ENCODE assay signal across 15 cellular contexts in the genomic region with DNA sequence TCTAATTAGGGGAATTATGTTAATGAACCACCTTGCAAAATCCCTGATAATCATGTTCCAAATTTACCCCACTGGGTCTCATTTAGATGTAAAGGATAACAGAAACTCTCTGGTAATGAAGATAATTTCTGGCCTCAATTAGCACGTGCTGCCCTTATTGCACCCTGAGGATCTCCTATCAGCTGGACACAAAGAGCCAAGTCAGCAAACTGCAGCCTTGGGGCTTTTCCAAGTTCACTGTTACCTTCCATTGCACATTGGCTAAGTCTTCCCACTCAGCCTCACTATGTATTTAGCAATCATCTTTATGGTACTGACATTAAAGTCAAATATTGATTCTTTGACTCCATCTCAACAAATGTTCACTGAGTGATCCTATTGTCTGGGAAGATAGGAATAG.
DNase-seq lines count a peak whose midpoint lies in the region; ATAC-seq, FAIRE-seq and TF ChIP-seq lines count a peak whose summit lies in the region.
"Had no signal": no experiment of that assay in that cellular context is flagged by ENCODE, and none has a peak within 500 bp of the region (broad histone marks: within the 10 kb centered on the region; RNA-seq: fewer than 3 reads in every experiment).

No MANE protein-coding gene starts in this region.

- peak; percentile 21 for DNase-seq in NCI-H1105 treated with DMSO at 0.1 percent for 48 hours (lab: John Stamatoyannopoulos, UW)
- DNase-seq in NCI-H1105 (lab: John Stamatoyannopoulos, UW), result no peak
- no peak for DNase-seq in HepG2 (ENCODE audit: low spot score)
- DNase-seq in right lobe of liver, result no peak
- DNase-seq in H1 (ENCODE audit: low read depth in 1 of 2, low spot score in 2 of 2), result no peak
- DNase-seq in PC-9, result no peak
- DNase-seq in activated CD4-positive, alpha-beta memory T cell treated with anti-CD3 and anti-CD28 coated beads, Interleukin-2, amount 10 ng/mL, durations not matched to agents 7 days and 5 days, result no peak
- DNase-seq: CD4-positive, alpha-beta memory T cell; DMS153; DMS79 treated with DMSO at 0.1 percent for 48 hours had no signal

- TF ChIP-seq RAD21 in HepG2 (CRISPR knock-in tag; IDR thresholded peaks at IDR 0.05) (no peak), H1 (IDR thresholded peaks at IDR 0.05 in 1 of 2, conservative IDR thresholded peaks at IDR 0.05 in 1 of 2; ENCODE audit: low read depth in 2 of 2, low read length in 2 of 2) (no peak)

- no peaks in the 10 kb centered on the region for H3K9me3 Mint-ChIP-seq in activated CD4-positive, alpha-beta memory T cell treated with anti-CD3 and anti-CD28 coated beads, Interleukin-2, amount 10 ng/mL, durations not matched to agents 7 days and 5 days

- in situ Hi-C loops in HepG2 (cut with HindIII; ENCODE audit: extremely low pct_ligation_motif_present, low pct_unique_long_range_greater_than_20kb), result no loop called here

- H4K8ac ChIP-seq in H1 (ENCODE audit: extremely low read depth, insufficient read depth, low read length), result no peak overlapping the region

- H3K27ac Mint-ChIP-seq in activated CD4-positive, alpha-beta memory T cell treated with anti-CD3 and anti-CD28 coated beads, Interleukin-2, amount 10 ng/mL, durations not matched to agents 7 days and 5 days, result no peak overlapping the region
- H3K27ac Mint-ChIP-seq: CD14-positive monocyte; CD4-positive, alpha-beta memory T cell had no signal

- no peaks in the 10 kb centered on the region for H3K4me1 Mint-ChIP-seq in activated CD4-positive, alpha-beta memory T cell treated with anti-CD3 and anti-CD28 coated beads, Interleukin-2, amount 10 ng/mL, durations not matched to agents 7 days and 5 days
- H3K4me1 Mint-ChIP-seq: CD4-positive, alpha-beta memory T cell had no signal

- no peak overlapping the region for H2BK15ac ChIP-seq in H1 (ENCODE audit: low read length)

- H3K27ac ChIP-seq in HepG2 (ENCODE audit: extremely low read length, insufficient read depth, low read length), result no peak overlapping the region
- no peak overlapping the region for H3K27ac ChIP-seq in right lobe of liver
- H3K27ac ChIP-seq in H1 (ENCODE audit: low read depth, low read length), result no peak overlapping the region
- H3K27ac ChIP-seq in PC-9, result no peak overlapping the region
- H3K27ac ChIP-seq: 22Rv1, BLaER1 had no signal

- peaks cover 2% of the 10 kb centered on the region for H3K27me3 Mint-ChIP-seq in activated CD4-positive, alpha-beta memory T cell treated with anti-CD3 and anti-CD28 coated beads, Interleukin-2, amount 10 ng/mL, durations not matched to agents 7 days and 5 days
- H3K27me3 Mint-ChIP-seq: CD4-positive, alpha-beta memory T cell had no signal

- H3K4me3 ChIP-seq in HepG2 (replicated peaks in 1 of 3; ENCODE audit: insufficient read depth in 1 of 3, low read depth in 2 of 3, low read length in 3 of 3) (no peak overlapping the region), right lobe of liver (no peak overlapping the region), H1 (ENCODE audit: extremely low read depth in 1 of 4, insufficient read depth in 2 of 4, low read depth in 3 of 4, low read length in 4 of 4) (no peak overlapping the region), PC-9 (no peak overlapping the region)
- H3K4me3 ChIP-seq: BLaER1, GM12878, HAP-1 had no signal

- no peaks in the 10 kb centered on the region for H3K79me2 ChIP-seq in HepG2 (ENCODE audit: insufficient read depth, low read length)
- H3K79me2 ChIP-seq in H1 (ENCODE audit: control insufficient read depth in 1 of 2, insufficient read depth in 2 of 2, low read length in 2 of 2), result no peaks in the 10 kb centered on the region
- no peaks in the 10 kb centered on the region for H3K79me2 ChIP-seq in PC-9 (ENCODE audit: low read depth)

- TF ChIP-seq POLR2A in HepG2 (IDR thresholded peaks at IDR 0.05; ENCODE audit: insufficient read depth in 1 of 2, low read depth in 2 of 2, low read length in 2 of 2) (no peak), right lobe of liver (IDR thresholded peaks at IDR 0.05) (no peak), H1 (IDR thresholded peaks at IDR 0.05; ENCODE audit: control extremely low read depth in 1 of 2, low read depth in 2 of 2, low read length in 2 of 2) (no peak)

- H3K36me3 ChIP-seq in HepG2 (replicated peaks in 1 of 2; ENCODE audit: control insufficient read depth in 1 of 2, insufficient read depth in 2 of 2, low read length in 2 of 2), result no peaks in the 10 kb centered on the region
- no peaks in the 10 kb centered on the region for H3K36me3 ChIP-seq in right lobe of liver
- H3K36me3 ChIP-seq in H1 (ENCODE audit: control insufficient read depth in 2 of 4, insufficient read depth in 4 of 4, low read length in 3 of 4), result no peaks in the 10 kb centered on the region
- H3K36me3 ChIP-seq in PC-9 (ENCODE audit: low read depth), result no peaks in the 10 kb centered on the region
- H3K36me3 ChIP-seq: BLaER1, HAP-1 had no signal

- no peak overlapping the region for H2BK12ac ChIP-seq in H1 (ENCODE audit: low read depth, low read length)

- H3K23me2 ChIP-seq in H1 (ENCODE audit: low read depth, low read length), result no peaks in the 10 kb centered on the region

- H3K9me3 ChIP-seq in HepG2 (ENCODE audit: low read length), result no peaks in the 10 kb centered on the region
- H3K9me3 ChIP-seq in right lobe of liver, result no peaks in the 10 kb centered on the region
- H3K9me3 ChIP-seq in H1 (ENCODE audit: insufficient read depth in 2 of 2, low read depth in 1 of 2, low read length in 1 of 2), result no peaks in the 10 kb centered on the region
- H3K9me3 ChIP-seq in PC-9 (ENCODE audit: insufficient read depth, low read depth), result no peaks in the 10 kb centered on the region
- H3K9me3 ChIP-seq: BLaER1, HAP-1 had no signal

- no peak overlapping the region for H2AK5ac ChIP-seq in H1 (ENCODE audit: low read depth, low read length)

- H4K20me1 ChIP-seq in HepG2 (ENCODE audit: insufficient read depth, low read length) (no peaks in the 10 kb centered on the region), H1 (replicated peaks in 1 of 2; ENCODE audit: control insufficient read depth in 1 of 2, insufficient read depth in 2 of 2, low read length in 2 of 2) (no peaks in the 10 kb centered on the region), PC-9 (ENCODE audit: insufficient read depth) (no peaks in the 10 kb centered on the region)
- H4K20me1 ChIP-seq: BLaER1 had no signal

- no peak overlapping the region for H3K18ac ChIP-seq in H1 (ENCODE audit: extremely low read depth, low read length)

- H3K27me3 ChIP-seq in HepG2 (ENCODE audit: control insufficient read depth in 1 of 2, insufficient read depth in 2 of 2, low read length in 2 of 2), result no peaks in the 10 kb centered on the region; a peak in 1 of 5 replicates
- H3K27me3 ChIP-seq in right lobe of liver, result no peaks in the 10 kb centered on the region
- H3K27me3 ChIP-seq in H1 (replicated peaks in 1 of 4; ENCODE audit: control insufficient read depth in 3 of 4, extremely low read depth in 1 of 4, insufficient read depth in 3 of 4, low read length in 3 of 4), result no peaks in the 10 kb centered on the region
- H3K27me3 ChIP-seq in PC-9 (ENCODE audit: insufficient read depth, low read depth), result peaks cover 36% of the 10 kb centered on the region
- H3K27me3 ChIP-seq: BLaER1 had no signal

- no peaks in the 10 kb centered on the region for H3K36me3 Mint-ChIP-seq in activated CD4-positive, alpha-beta memory T cell treated with anti-CD3 and anti-CD28 coated beads, Interleukin-2, amount 10 ng/mL, durations not matched to agents 7 days and 5 days (ENCODE audit: low read depth)
- H3K36me3 Mint-ChIP-seq: CD14-positive monocyte; CD4-positive, alpha-beta memory T cell had no signal

- no peak overlapping the region for H2BK5ac ChIP-seq in H1 (ENCODE audit: low read depth, low read length)

- 0% methylated on average over 1 of the region's 1 CpG for whole genome bisulfite sequencing in HepG2 (ENCODE audit: low lambda C conversion rate)
- 0% methylated on average over 1 of the region's 1 CpG for WGBS in right lobe of liver (ENCODE audit: insufficient coverage, low coverage, low lambda C conversion rate, missing lambda C conversion rate)
- 87% methylated on average over 1 of the region's 1 CpG; no CpG with 5 or more reads in 1 of the 2 experiments for WGBS in H1 (ENCODE audit: extremely low coverage in 1 of 2, insufficient coverage in 1 of 2, insufficient read length in 1 of 2, insufficient replicate concordance in 2 of 2, low coverage in 1 of 2, low lambda C conversion rate in 2 of 2, missing lambda C conversion rate in 1 of 2), 2 experiments

- TF ChIP-seq CTCF in HepG2 (CRISPR knock-in tag; IDR thresholded peaks at IDR 0.05) (no peak), right lobe of liver (IDR thresholded peaks at IDR 0.05) (no peak), H1 (IDR thresholded peaks at IDR 0.05; ENCODE audit: control extremely low read depth in 1 of 3, insufficient read depth in 1 of 3, low read depth in 1 of 3, low read length in 3 of 3) (no peak), PC-9 (conservative IDR thresholded peaks at IDR 0.05) (no peak)

- H3F3A ChIP-seq in PC-9 (ENCODE audit: insufficient read depth, low read depth), result no peaks in the 10 kb centered on the region

- H2BK120ac ChIP-seq in H1 (replicated peaks; ENCODE audit: low read depth, low read length), result no peak overlapping the region

- H2AFZ ChIP-seq in HepG2 (ENCODE audit: low read length) (no peak overlapping the region), H1 (ENCODE audit: low read length) (no peak overlapping the region), PC-9 (no peak overlapping the region)

- no peaks in the 10 kb centered on the region for H3K79me1 ChIP-seq in H1 (ENCODE audit: low read depth, low read length)

- intact Hi-C loops in HepG2 (cut with micrococcal nuclease; ENCODE audit: unreplicated experiment), result no loop called here
- intact Hi-C loops in right lobe of liver (cut with DNase I), result no loop called here
- intact Hi-C loops in PC-9 (cut with micrococcal nuclease; ENCODE audit: unreplicated experiment), result no loop called here

- no peak overlapping the region for H3K23ac ChIP-seq in H1 (ENCODE audit: insufficient read length)

- FAIRE-seq in HepG2 (lab: Jason Lieb, UNC), result no peak
- FAIRE-seq in H1 (lab: Jason Lieb, UNC), result no peak
- FAIRE-seq: GM12878 had no signal

- BruUV-seq in HepG2 (replicated peaks; lab: Mats Ljungman, UMichigan) (no TSS peak), PC-9 (replicated peaks; lab: Mats Ljungman, UMichigan) (no TSS peak)

- no peak overlapping the region for H3K4me3 Mint-ChIP-seq in activated CD4-positive, alpha-beta memory T cell treated with anti-CD3 and anti-CD28 coated beads, Interleukin-2, amount 10 ng/mL, durations not matched to agents 7 days and 5 days
- H3K4me3 Mint-ChIP-seq: CD14-positive monocyte; CD4-positive, alpha-beta memory T cell had no signal

- H3K4me1 ChIP-seq in HepG2 (ENCODE audit: insufficient read depth, low read length) (no peaks in the 10 kb centered on the region), right lobe of liver (no peaks in the 10 kb centered on the region), H1 (replicated peaks in 1 of 4; ENCODE audit: control insufficient read depth in 3 of 4, insufficient read depth in 4 of 4, low read length in 3 of 4) (no peaks in the 10 kb centered on the region), PC-9 (replicated peaks; ENCODE audit: insufficient read depth) (no peaks in the 10 kb centered on the region)
- H3K4me1 ChIP-seq: BLaER1, HAP-1 had no signal

- no peak overlapping the region for H3K9ac ChIP-seq in HepG2 (ENCODE audit: insufficient read depth, low read depth, low read length)
- no peak overlapping the region for H3K9ac ChIP-seq in H1 (replicated peaks in 1 of 4; ENCODE audit: extremely low read depth in 1 of 4, low read depth in 3 of 4, low read length in 3 of 4)
- H3K9ac ChIP-seq: BLaER1 had no signal

- POLR2A ChIA-PET in HepG2 (lab: Yijun Ruan, JAX) (no interaction called here), H1 (lab: Charles Lee; ENCODE audit: partially characterized antibody) (no interaction called here), PC-9 (lab: Charles Lee; ENCODE audit: unreplicated experiment) (no interaction called here)
- POLR2A ChIA-PET in activated CD4-positive, alpha-beta memory T cell treated with anti-CD3 and anti-CD28 coated beads, Interleukin-2, amount 10 ng/mL, durations not matched to agents 7 days and 5 days (lab: Charles Lee), result no interaction called here

- H2BK20ac ChIP-seq in H1 (ENCODE audit: low read length), result no peak overlapping the region

- CTCF ChIA-PET in HepG2 (lab: Yijun Ruan, JAX; ENCODE audit: low intra/inter-chr PET ratio, low total read pairs) (no interaction called here), H1 (lab: Charles Lee; ENCODE audit: partially characterized antibody) (interaction anchor here (0.8 kb wide), 1 partner anchor 342 kb away, joined by 3 read pairs; no protein-coding TSS in a partner anchor), PC-9 (lab: Charles Lee) (no interaction called here)
- CTCF ChIA-PET in activated CD4-positive, alpha-beta memory T cell treated with anti-CD3 and anti-CD28 coated beads, Interleukin-2, amount 10 ng/mL, durations not matched to agents 7 days and 5 days (lab: Charles Lee), result no interaction called here

- TF ChIP-seq EP300 in HepG2 (IDR thresholded peaks at IDR 0.05; ENCODE audit: low read depth in 2 of 2, low read length in 2 of 2) (no peak), HepG2 (CRISPR knock-in tag; IDR thresholded peaks at IDR 0.05; ENCODE audit: borderline replicate concordance) (no peak), H1 (IDR thresholded peaks at IDR 0.05; ENCODE audit: borderline replicate concordance in 1 of 2, low read depth in 2 of 2, low read length in 2 of 2) (no peak)

- H3K4ac ChIP-seq in H1 (replicated peaks; ENCODE audit: insufficient read length, low read depth, low read length), result no peak overlapping the region

- H3K9me2 ChIP-seq in PC-9 (ENCODE audit: insufficient read depth), result no peaks in the 10 kb centered on the region

- no peak overlapping the region for H4K91ac ChIP-seq in H1 (replicated peaks; ENCODE audit: insufficient read length, low read length)

- no peak overlapping the region for H3K4me2 ChIP-seq in HepG2 (ENCODE audit: low read depth, low read length)
- H3K4me2 ChIP-seq in H1 (ENCODE audit: insufficient read depth in 1 of 2, low read depth in 2 of 2, low read length in 2 of 2), result no peak overlapping the region
- no peak overlapping the region for H3K4me2 ChIP-seq in PC-9
- H3K4me2 ChIP-seq: BLaER1 had no signal

- no peak overlapping the region for H3K56ac ChIP-seq in H1 (replicated peaks; ENCODE audit: insufficient read length, low read depth, low read length)

- ATAC-seq in HepG2, result no peak
- no peak for ATAC-seq in right lobe of liver
- ATAC-seq: GM12878 had no signal

- H4K5ac ChIP-seq in H1 (ENCODE audit: insufficient read length, low read depth, low read length), result no peak overlapping the region

- H3K14ac ChIP-seq in H1 (ENCODE audit: insufficient read length), result no peak overlapping the region
